In genomic region chr11:11413776-11414175, GRCh38 we compare ENCODE assay signal across 21 cellular contexts.
"Had no signal": no experiment of that assay in that cellular context is flagged by ENCODE, and none has a peak within 500 bp of the region (broad histone marks: within the 10 kb centered on the region; RNA-seq: fewer than 3 reads in every experiment).

No MANE protein-coding gene starts in this region.

- H3K4me1 Mint-ChIP-seq: activated T-helper 17 cell treated with anti-CD3 and anti-CD28 coated beads, Interleukin-2, amount 50 U/mL, for 72 hours; stimulated activated effector memory CD8-positive, alpha-beta T cell treated with anti-CD3 and anti-CD28 coated beads, Interleukin-12 subunit alpha, Interleukin-12 subunit beta, amount 100 ng/mL, for 72 hours had no signal

- H3K4me3 Mint-ChIP-seq: activated naive CD8-positive, alpha-beta T cell; activated T-cell treated with anti-CD3 and anti-CD28 coated beads, Interleukin-2, amount 50 U/mL, for 24 hours; activated T-helper 17 cell treated with anti-CD3 and anti-CD28 coated beads, Interleukin-2, amount 50 U/mL, for 72 hours; effector memory CD8-positive, alpha-beta T cell; memory B cell; natural killer cell treated with Interleukin-12 subunit alpha and Interleukin-12 subunit beta and Interleukin-15 and Interleukin-18, amount 100 ng/mL, for 72 hours; stimulated activated effector memory CD8-positive, alpha-beta T cell treated with anti-CD3 and anti-CD28 coated beads, Interleukin-12 subunit alpha, Interleukin-12 subunit beta, amount 100 ng/mL, for 72 hours; WTC11 had no signal

- H3K36me3 Mint-ChIP-seq: activated naive CD8-positive, alpha-beta T cell; memory B cell; natural killer cell treated with Interleukin-12 subunit alpha and Interleukin-12 subunit beta and Interleukin-15 and Interleukin-18, amount 100 ng/mL, for 72 hours; stimulated activated effector memory CD8-positive, alpha-beta T cell treated with anti-CD3 and anti-CD28 coated beads, Interleukin-12 subunit alpha, Interleukin-12 subunit beta, amount 100 ng/mL, for 72 hours; WTC11 had no signal

- ATAC-seq: activated T-helper 17 cell treated with anti-CD3 and anti-CD28 coated beads, Interleukin-2, amount 50 U/mL, for 72 hours; effector memory CD8-positive, alpha-beta T cell; heart left ventricle; left cardiac atrium; natural killer cell treated with Interleukin-12 subunit alpha and Interleukin-12 subunit beta and Interleukin-15 and Interleukin-18, amount 100 ng/mL, for 72 hours; pancreas; sciatic nerve; stimulated activated effector memory CD8-positive, alpha-beta T cell treated with anti-CD3 and anti-CD28 coated beads, Interleukin-12 subunit alpha, Interleukin-12 subunit beta, amount 100 ng/mL, for 72 hours; WTC11 had no signal

- H3K9me3 Mint-ChIP-seq: activated T-cell treated with anti-CD3 and anti-CD28 coated beads, Interleukin-2, amount 50 U/mL, for 24 hours; activated T-helper 17 cell treated with anti-CD3 and anti-CD28 coated beads, Interleukin-2, amount 50 U/mL, for 72 hours; effector memory CD8-positive, alpha-beta T cell; memory B cell; natural killer cell treated with Interleukin-12 subunit alpha and Interleukin-12 subunit beta and Interleukin-15 and Interleukin-18, amount 100 ng/mL, for 72 hours; stimulated activated effector memory CD8-positive, alpha-beta T cell treated with anti-CD3 and anti-CD28 coated beads, Interleukin-12 subunit alpha, Interleukin-12 subunit beta, amount 100 ng/mL, for 72 hours had no signal

- DNase-seq: activated CD8-positive, alpha-beta memory T cell treated with anti-CD3 and anti-CD28 coated beads, Interleukin-2, amount 50 U/mL, for 4 hours; activated naive CD4-positive, alpha-beta T cell; activated T-cell treated with anti-CD3 and anti-CD28 coated beads, Interleukin-2, amount 50 U/mL, for 24 hours; colonic mucosa; dorsolateral prefrontal cortex; effector memory CD8-positive, alpha-beta T cell; heart left ventricle; left cardiac atrium; pancreas; small intestine; stimulated activated CD4-positive, alpha-beta T cell treated with anti-CD3 and anti-CD28 coated beads, Interleukin-2, amount 100 ng/mL, for 24 hours; stomach; transverse colon; uterus had no signal

- H3K27ac Mint-ChIP-seq: activated naive CD8-positive, alpha-beta T cell; activated T-cell treated with anti-CD3 and anti-CD28 coated beads, Interleukin-2, amount 50 U/mL, for 24 hours; activated T-helper 17 cell treated with anti-CD3 and anti-CD28 coated beads, Interleukin-2, amount 50 U/mL, for 72 hours; effector memory CD8-positive, alpha-beta T cell; memory B cell; natural killer cell treated with Interleukin-12 subunit alpha and Interleukin-12 subunit beta and Interleukin-15 and Interleukin-18, amount 100 ng/mL, for 72 hours; stimulated activated effector memory CD8-positive, alpha-beta T cell treated with anti-CD3 and anti-CD28 coated beads, Interleukin-12 subunit alpha, Interleukin-12 subunit beta, amount 100 ng/mL, for 72 hours; WTC11 had no signal
